Comparison of ENCODE assay signal across 21 cellular contexts in the genomic region with DNA sequence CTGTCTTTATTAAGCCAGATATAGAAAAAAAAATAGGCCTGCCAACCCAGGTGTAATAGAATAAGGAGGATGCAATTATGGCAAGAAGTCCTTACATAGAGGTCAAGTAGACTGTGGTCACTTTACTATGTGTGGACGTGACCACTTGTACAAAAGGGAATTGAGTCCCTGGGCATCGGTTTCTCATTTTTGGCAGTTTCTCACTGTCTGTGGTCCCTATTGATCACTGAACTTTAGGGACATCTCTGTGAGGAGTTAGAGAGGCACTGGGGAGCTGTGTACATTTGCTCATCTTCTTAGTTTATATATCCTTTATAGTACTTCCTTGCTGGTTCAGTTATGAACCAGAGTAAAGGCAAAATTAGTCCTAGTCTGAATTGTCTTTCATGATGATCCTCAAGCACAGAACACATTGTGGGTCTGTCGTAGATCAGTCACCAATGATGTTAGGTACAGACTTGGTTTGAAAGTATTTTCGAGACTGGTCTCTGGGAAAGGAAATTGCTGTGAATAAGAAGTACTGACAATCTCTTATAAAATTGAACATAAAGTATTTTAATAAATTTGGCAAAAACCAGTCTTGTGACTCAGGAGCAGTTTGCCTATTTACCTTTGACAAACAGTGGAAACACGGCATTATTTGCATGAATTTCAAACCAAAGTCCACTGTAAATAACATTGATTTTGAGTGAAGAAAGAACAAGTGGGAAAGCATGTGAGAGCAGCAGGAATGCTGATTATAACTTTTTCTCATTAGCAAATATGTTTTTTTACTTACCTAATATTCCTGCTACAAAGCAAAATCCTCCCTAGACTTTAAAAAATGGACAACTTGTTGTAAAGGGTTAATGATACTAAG.
"Had no signal": no experiment of that assay in that cellular context is flagged by ENCODE, and none has a peak within 500 bp of the region (broad histone marks: within the 10 kb centered on the region; RNA-seq: fewer than 3 reads in every experiment).

No MANE protein-coding gene starts in this region.

- FAIRE-seq: HTR-8/SVneo had no signal

- H3K4me3 ChIP-seq: PC-9, Peyer's patch, SJCRH30 had no signal

- H2AFZ ChIP-seq: PC-9 had no signal

- H3K36me3 ChIP-seq: Peyer's patch, SJCRH30 had no signal

- H3K27me3 ChIP-seq: Peyer's patch, SJCRH30 had no signal

- H3K27ac ChIP-seq: HL-60, PC-9, Peyer's patch, SJCRH30 had no signal

- ATAC-seq: Right ventricle myocardium inferior, SK-N-SH treated with all-trans-retinoic acid at 6 μM for 48 hours had no signal

- DNase-seq: KBM-7, NCI-H1092 treated with DMSO at 0.1 percent for 48 hours, NCI-H1436, NCI-H187, NCI-H2029, NCI-H2081 treated with DMSO at 0.1 percent for 48 hours, NCI-H2171, NCI-H226, NCI-H446, NCI-H510A, NCI-H524 treated with DMSO at 0.1 percent for 48 hours, NCI-H69, NCI-H774, PC-9, Peyer's patch, SHP77 treated with DMSO at 0.1 percent for 48 hours, SJCRH30 had no signal

- H3K4me2 ChIP-seq: PC-9 had no signal

- H3K9me3 ChIP-seq: Peyer's patch, SJCRH30 had no signal

- H3K4me1 ChIP-seq: Peyer's patch, SJCRH30 had no signal
